ENCODE assay signal across 13 cellular contexts in genomic region chr10:88066319-88066718, GRCh38.
DNase-seq lines count a peak whose midpoint lies in the region; ATAC-seq and TF ChIP-seq lines count a peak whose summit lies in the region.
"Had no signal": no experiment of that assay in that cellular context is flagged by ENCODE, and none has a peak within 500 bp of the region (broad histone marks: within the 10 kb centered on the region; RNA-seq: fewer than 3 reads in every experiment).

No MANE protein-coding gene starts in this region.

- H3K27me3 Mint-ChIP-seq in activated naive CD4-positive, alpha-beta T cell treated with anti-CD3 and anti-CD28 coated beads, Interleukin-2, amount 50 U/mL, for 24 hours: no peaks in the 10 kb centered on the region
- H3K27me3 Mint-ChIP-seq in immature natural killer cell (ENCODE audit: low read depth in 3 of 3): peaks cover 0 to 5% (median 4%) of the 10 kb centered on the region in 3 donors

- intact Hi-C loops in adrenal gland (cut with DNase I): no loop called here

- no peaks in the 10 kb centered on the region for H3K36me3 ChIP-seq in suprapubic skin
- no peaks in the 10 kb centered on the region for H3K36me3 ChIP-seq in adrenal gland (replicated peaks in 1 of 2)

- H3K9me3 ChIP-seq in suprapubic skin (no peaks in the 10 kb centered on the region), adrenal gland (replicated peaks in 1 of 3) (no peaks in the 10 kb centered on the region)

- peak overlapping the region; percentile 88 for H3K27ac Mint-ChIP-seq in activated naive CD4-positive, alpha-beta T cell treated with anti-CD3 and anti-CD28 coated beads, Interleukin-2, amount 50 U/mL, for 24 hours
- peak overlapping the region in 4 of 6 donors; percentile 50 to 84 (median 76) for H3K27ac Mint-ChIP-seq in immature natural killer cell

- no peak for TF ChIP-seq EP300 in suprapubic skin (IDR thresholded peaks at IDR 0.05)

- no peak overlapping the region for H3K4me3 ChIP-seq in suprapubic skin
- no peak overlapping the region for H3K4me3 ChIP-seq in adrenal gland
- H3K4me3 ChIP-seq: hepatocyte had no signal

- H3K27me3 ChIP-seq in suprapubic skin (no peaks in the 10 kb centered on the region), adrenal gland (no peaks in the 10 kb centered on the region)
- H3K27me3 ChIP-seq: hepatocyte had no signal

- TF ChIP-seq CTCF in suprapubic skin (IDR thresholded peaks at IDR 0.05): no peak
- no peak for TF ChIP-seq CTCF in adrenal gland (IDR thresholded peaks at IDR 0.05)

- no peak for TF ChIP-seq POLR2A in suprapubic skin (IDR thresholded peaks at IDR 0.05)
- TF ChIP-seq POLR2A in adrenal gland (IDR thresholded peaks at IDR 0.05): no peak

- peak overlapping the region; percentile 41 for H3K4me3 Mint-ChIP-seq in activated naive CD4-positive, alpha-beta T cell treated with anti-CD3 and anti-CD28 coated beads, Interleukin-2, amount 50 U/mL, for 24 hours
- H3K4me3 Mint-ChIP-seq in immature natural killer cell: peak overlapping the region; percentile 3 to 61 (median 54)

- peaks cover 85% of the 10 kb centered on the region for H3K4me1 Mint-ChIP-seq in activated naive CD4-positive, alpha-beta T cell treated with anti-CD3 and anti-CD28 coated beads, Interleukin-2, amount 50 U/mL, for 24 hours
- peaks cover 37 to 71% of the 10 kb centered on the region in 2 donors for H3K4me1 Mint-ChIP-seq in immature natural killer cell

- 81% methylated on average over 3 of the region's 3 CpGs for WGBS in suprapubic skin
- 74 to 79% (median 74%) methylated on average over 3 of the region's 3 CpGs for WGBS in adrenal gland, 4 donors

- H3K4me1 ChIP-seq in suprapubic skin: peaks cover 16% of the 10 kb centered on the region
- H3K4me1 ChIP-seq in adrenal gland (replicated peaks in 1 of 2): peaks cover 0 to 39% of the 10 kb centered on the region in 2 donors

- H3K36me3 Mint-ChIP-seq in activated naive CD4-positive, alpha-beta T cell treated with anti-CD3 and anti-CD28 coated beads, Interleukin-2, amount 50 U/mL, for 24 hours: no peaks in the 10 kb centered on the region
- peaks cover 0 to 4% (median 0%) of the 10 kb centered on the region in 3 donors for H3K36me3 Mint-ChIP-seq in immature natural killer cell

- DNase-seq in activated naive CD4-positive, alpha-beta T cell treated with anti-CD3 and anti-CD28 coated beads, Interleukin-2, amount 50 U/mL, for 16 hours: no peak
- DNase-seq in NOMO-1 treated with DMSO at 0.1 percent for 48 hours (lab: John Stamatoyannopoulos, UW; ENCODE audit: unreplicated experiment): peak; percentile 43
- no peak for DNase-seq in immature natural killer cell
- no peak for DNase-seq in suprapubic skin (ENCODE audit: low spot score in 2 of 2)
- no peak for DNase-seq in adrenal gland
- DNase-seq: activated CD8-positive, alpha-beta memory T cell treated with anti-CD3 and anti-CD28 coated beads for 24 hours; DMS53; MM.1S; T1000 had no signal

- ATAC-seq in GM19395 (IDR thresholded peaks at IDR 0.05; ENCODE audit: unreplicated experiment) (no peak), HG02852 (IDR thresholded peaks at IDR 0.05; ENCODE audit: unreplicated experiment) (no peak)

- peak overlapping the region; percentile 31 for H3K27ac ChIP-seq in suprapubic skin
- peak overlapping the region in 2 of 5 donors; percentile 13 to 51 for H3K27ac ChIP-seq in adrenal gland
- H3K27ac ChIP-seq: hepatocyte had no signal

- no peaks in the 10 kb centered on the region for H3K9me3 Mint-ChIP-seq in activated naive CD4-positive, alpha-beta T cell treated with anti-CD3 and anti-CD28 coated beads, Interleukin-2, amount 50 U/mL, for 24 hours
- H3K9me3 Mint-ChIP-seq in immature natural killer cell: no peaks in the 10 kb centered on the region
